In genomic region chr9:224540-225520, GRCh38 we compare ENCODE assay signal across 12 cellular contexts. TPM values are rescaled to one million over a fixed set of nuclear protein-coding genes. Genes with fewer than 3 reads are reported as not detected.
DNase-seq lines count a peak whose midpoint lies in the region; ATAC-seq lines count a peak whose summit lies in the region.
"Had no signal": no experiment of that assay in that cellular context is flagged by ENCODE, and none has a peak within 500 bp of the region (broad histone marks: within the 10 kb centered on the region; RNA-seq: fewer than 3 reads in every experiment).

No MANE protein-coding gene starts in this region.

- ATAC-seq in effector memory CD8-positive, alpha-beta T cell (replicated peaks), result peak; percentile 75
- ATAC-seq in stimulated activated effector memory CD8-positive, alpha-beta T cell treated with anti-CD3 and anti-CD28 coated beads, Interleukin-12 subunit alpha, Interleukin-12 subunit beta, amount 100 ng/mL, for 72 hours, result peak; percentile 88
- ATAC-seq in Right ventricle myocardium superior (ENCODE audit: poor library complexity), result no peak
- ATAC-seq: Panc1 had no signal

- H3K27ac Mint-ChIP-seq in T-helper 2 cell treated with Interferon-gamma antibody and Interleukin-4, amounts not matched to agents 5 μg/mL and 100 μg/mL, for 36 hours, result no peak overlapping the region
- peak overlapping the region in 1 of 2 donors; percentile 23 for H3K27ac Mint-ChIP-seq in effector memory CD8-positive, alpha-beta T cell
- no peak overlapping the region for H3K27ac Mint-ChIP-seq in stimulated activated effector memory CD8-positive, alpha-beta T cell treated with anti-CD3 and anti-CD28 coated beads, Interleukin-12 subunit alpha, Interleukin-12 subunit beta, amount 100 ng/mL, for 72 hours

- peaks cover 36% of the 10 kb centered on the region for H3K36me3 Mint-ChIP-seq in T-helper 2 cell treated with Interferon-gamma antibody and Interleukin-4, amounts not matched to agents 5 μg/mL and 100 μg/mL, for 36 hours (ENCODE audit: low read depth)
- no peaks in the 10 kb centered on the region for H3K36me3 Mint-ChIP-seq in effector memory CD8-positive, alpha-beta T cell (ENCODE audit: insufficient read depth)
- H3K36me3 Mint-ChIP-seq in stimulated activated effector memory CD8-positive, alpha-beta T cell treated with anti-CD3 and anti-CD28 coated beads, Interleukin-12 subunit alpha, Interleukin-12 subunit beta, amount 100 ng/mL, for 72 hours, result no peaks in the 10 kb centered on the region

- H3K27me3 Mint-ChIP-seq in T-helper 2 cell treated with Interferon-gamma antibody and Interleukin-4, amounts not matched to agents 5 μg/mL and 100 μg/mL, for 36 hours (ENCODE audit: low read depth), result peaks cover 3% of the 10 kb centered on the region
- H3K27me3 Mint-ChIP-seq in effector memory CD8-positive, alpha-beta T cell, result no peaks in the 10 kb centered on the region

- no peak for DNase-seq in T-helper 2 cell treated with Interferon-gamma antibody and Interleukin-4, amounts not matched to agents 5 μg/mL and 100 μg/mL, for 36 hours (ENCODE audit: low spot score)
- DNase-seq in T-helper 2 cell (no peak), LHCN-M2 (ENCODE audit: low read depth) (peak; percentile 3), Right ventricle myocardium superior (no peak), NCI-H2029 treated with DMSO at 0.1 percent for 48 hours (lab: John Stamatoyannopoulos, UW) (no peak), NOMO-1 treated with dmso at 0.1 percent for 144 hours (lab: John Stamatoyannopoulos, UW; ENCODE audit: unreplicated experiment) (no peak)
- no peak for DNase-seq in effector memory CD8-positive, alpha-beta T cell
- no peak for DNase-seq in stimulated activated effector memory CD8-positive, alpha-beta T cell treated with anti-CD3 and anti-CD28 coated beads, Interleukin-12 subunit alpha, Interleukin-12 subunit beta, amount 100 ng/mL, for 72 hours (ENCODE audit: low spot score in 2 of 2)
- DNase-seq: GOT3; NCI-H146; stimulated activated CD8-positive, alpha-beta memory T cell treated with anti-CD3 and anti-CD28 coated beads, Interleukin-4, amount 100 ng/mL, for 48 hours had no signal

- intact Hi-C loops in Right ventricle myocardium superior (cut with DNase I), result no loop called here

- H3K9me3 Mint-ChIP-seq in T-helper 2 cell treated with Interferon-gamma antibody and Interleukin-4, amounts not matched to agents 5 μg/mL and 100 μg/mL, for 36 hours, result peaks cover 15% of the 10 kb centered on the region
- no peaks in the 10 kb centered on the region for H3K9me3 Mint-ChIP-seq in effector memory CD8-positive, alpha-beta T cell
- H3K9me3 Mint-ChIP-seq in stimulated activated effector memory CD8-positive, alpha-beta T cell treated with anti-CD3 and anti-CD28 coated beads, Interleukin-12 subunit alpha, Interleukin-12 subunit beta, amount 100 ng/mL, for 72 hours, result peaks cover 4% of the 10 kb centered on the region

- H3K4me1 Mint-ChIP-seq in T-helper 2 cell treated with Interferon-gamma antibody and Interleukin-4, amounts not matched to agents 5 μg/mL and 100 μg/mL, for 36 hours (ENCODE audit: low read depth), result peaks cover 34% of the 10 kb centered on the region
- H3K4me1 Mint-ChIP-seq in effector memory CD8-positive, alpha-beta T cell (ENCODE audit: low read depth in 2 of 2), result peaks cover 11 to 13% of the 10 kb centered on the region in 2 donors
- H3K4me1 Mint-ChIP-seq in stimulated activated effector memory CD8-positive, alpha-beta T cell treated with anti-CD3 and anti-CD28 coated beads, Interleukin-12 subunit alpha, Interleukin-12 subunit beta, amount 100 ng/mL, for 72 hours, result peaks cover 23% of the 10 kb centered on the region

- peak overlapping the region; percentile 29 for H3K4me3 Mint-ChIP-seq in T-helper 2 cell treated with Interferon-gamma antibody and Interleukin-4, amounts not matched to agents 5 μg/mL and 100 μg/mL, for 36 hours
- H3K4me3 Mint-ChIP-seq in effector memory CD8-positive, alpha-beta T cell, result peak overlapping the region in 1 of 2 donors; percentile 4
- H3K4me3 Mint-ChIP-seq in stimulated activated effector memory CD8-positive, alpha-beta T cell treated with anti-CD3 and anti-CD28 coated beads, Interleukin-12 subunit alpha, Interleukin-12 subunit beta, amount 100 ng/mL, for 72 hours, result no peak overlapping the region

RNA-seq across cellular contexts. Expression of gene DOCK8, which starts 10.2 kb away (rescaled TPM):
- total RNA-seq in LHCN-M2 (2014; rRNA removed), result not detected in 2 replicates
- polyA plus RNA-seq in LHCN-M2 (2012), result not detected
- 3.4 TPM for total RNA-seq in Right ventricle myocardium superior

RNA-seq across cellular contexts. Expression of gene ZNG1A, which starts 46.0 kb away (rescaled TPM):
- total RNA-seq in LHCN-M2 (2014; rRNA removed), result 27.6 and 31.8 TPM in 2 replicates
- 18.8 TPM for polyA plus RNA-seq in LHCN-M2 (2012)
- 14.6 TPM for total RNA-seq in Right ventricle myocardium superior
